Comparison of ENCODE assay signal across 23 cellular contexts in genomic region chr1:159774465-159774864, GRCh38. TPM values are rescaled to one million over a fixed set of nuclear protein-coding genes. Genes with fewer than 3 reads are reported as not detected.
"Had no signal": no experiment of that assay in that cellular context is flagged by ENCODE, and none has a peak within 500 bp of the region (broad histone marks: within the 10 kb centered on the region; RNA-seq: fewer than 3 reads in every experiment).

No MANE protein-coding gene starts in this region.

- H3K4me1 ChIP-seq: Peyer's patch had no signal

- H3K4me2 ChIP-seq: PC-9, SK-N-SH had no signal

- H3K4me3 ChIP-seq: PC-9, Peyer's patch had no signal

- H2AFZ ChIP-seq: PC-9 had no signal

- DNase-seq: Karpas-422, KG1, MM.1S, NCI-H1092 treated with DMSO at 0.1 percent for 48 hours, NCI-H1436, NCI-H187, NCI-H2029, NCI-H2081 treated with DMSO at 0.1 percent for 48 hours, NCI-H2171, NCI-H226, NCI-H446, NCI-H510A, NCI-H524 treated with DMSO at 0.1 percent for 48 hours, NCI-H69, NCI-H774, PC-9, Peyer's patch, SHP77, SK-N-SH had no signal

- H3K36me3 ChIP-seq: Peyer's patch had no signal

- H3K27me3 ChIP-seq: Peyer's patch had no signal

- H3K9ac ChIP-seq: SK-N-SH had no signal

- H3K27ac ChIP-seq: PC-9, Peyer's patch had no signal

- H3K9me3 ChIP-seq: Peyer's patch, SK-N-SH had no signal

RNA-seq across cellular contexts. Expression of gene FCRL6, which starts 27.7 kb away (rescaled TPM):
- total RNA-seq: HT-29, OCI-LY7, PC-9, RPMI7951, SK-MEL-5 had no signal
- polyA plus RNA-seq: SK-N-SH had no signal

RNA-seq across cellular contexts. Expression of gene SLAMF8, which starts 52.2 kb away (rescaled TPM):
- total RNA-seq: HT-29, OCI-LY7, PC-9, SK-MEL-5 had no signal
- polyA plus RNA-seq: SK-N-SH had no signal
